ENCODE assay signal across 15 cellular contexts in the genomic region with DNA sequence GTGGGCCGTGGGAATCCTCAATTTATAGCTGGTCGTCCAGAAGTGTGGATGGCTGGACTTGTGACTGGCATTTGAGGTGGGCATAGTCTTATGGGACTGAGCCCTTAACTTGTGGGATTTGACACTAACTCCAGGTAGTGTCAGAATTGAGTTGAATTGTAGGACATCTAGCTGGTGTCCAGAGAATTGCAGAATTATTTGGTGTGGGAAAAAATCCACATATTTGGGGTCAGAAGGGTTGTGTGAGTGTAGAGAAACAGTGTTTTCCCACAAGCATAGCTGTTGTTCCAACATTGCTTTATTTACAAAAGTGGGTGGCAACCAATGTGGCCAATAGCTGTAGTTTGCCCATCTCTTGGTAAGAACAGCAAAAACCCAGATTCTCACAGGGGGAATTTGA.
DNase-seq lines count a peak whose midpoint lies in the region; ATAC-seq and TF ChIP-seq lines count a peak whose summit lies in the region.
"Had no signal": no experiment of that assay in that cellular context is flagged by ENCODE, and none has a peak within 500 bp of the region (broad histone marks: within the 10 kb centered on the region; RNA-seq: fewer than 3 reads in every experiment).

No MANE protein-coding gene starts in this region.

- peaks cover 5% of the 10 kb centered on the region for H3K4me1 ChIP-seq in hepatocyte (ENCODE audit: insufficient read depth)
- no peaks in the 10 kb centered on the region for H3K4me1 ChIP-seq in esophagus muscularis mucosa
- H3K4me1 ChIP-seq: breast epithelium had no signal

- peak; percentile 33 for TF ChIP-seq CTCF in astrocyte of the cerebellum (IDR thresholded peaks at IDR 0.05; ENCODE audit: low read depth, low read length, missing control alignments)
- no peak for TF ChIP-seq CTCF in hepatocyte (IDR thresholded peaks at IDR 0.05; ENCODE audit: poor library complexity)
- TF ChIP-seq CTCF in esophagus muscularis mucosa (IDR thresholded peaks at IDR 0.05), result no peak
- no peak for TF ChIP-seq CTCF in lower leg skin (IDR thresholded peaks at IDR 0.05)

- WGBS in hepatocyte (ENCODE audit: low lambda C conversion rate, missing lambda C conversion rate), result 67% methylated on average over 2 of the region's 2 CpGs
- 84% methylated on average over 2 of the region's 2 CpGs for WGBS in esophagus muscularis mucosa
- 63 to 75% methylated on average over 2 of the region's 2 CpGs for WGBS in lower leg skin, 2 donors

- no peaks in the 10 kb centered on the region for H3K9me3 ChIP-seq in hepatocyte (ENCODE audit: low read depth)
- H3K9me3 ChIP-seq in esophagus muscularis mucosa, result no peaks in the 10 kb centered on the region
- H3K9me3 ChIP-seq: breast epithelium had no signal

- H3K27ac ChIP-seq in hepatocyte (peak overlapping the region; percentile 50), esophagus muscularis mucosa (replicated peaks in 1 of 4) (no peak overlapping the region)
- H3K27ac ChIP-seq: breast epithelium, C4-2B had no signal

- H3K36me3 ChIP-seq in hepatocyte (replicated peaks; ENCODE audit: insufficient read depth, low read depth) (no peaks in the 10 kb centered on the region), esophagus muscularis mucosa (no peaks in the 10 kb centered on the region)
- H3K36me3 ChIP-seq: breast epithelium had no signal

- H4K20me1 ChIP-seq in hepatocyte (ENCODE audit: insufficient read depth, poor library complexity, severe bottlenecking), result no peaks in the 10 kb centered on the region

- TF ChIP-seq POLR2A in esophagus muscularis mucosa (IDR thresholded peaks at IDR 0.05; ENCODE audit: low read depth) (no peak), lower leg skin (IDR thresholded peaks at IDR 0.05) (no peak)

- H3K4me2 ChIP-seq in hepatocyte, result no peak overlapping the region

- H3K27me3 ChIP-seq in hepatocyte (no peaks in the 10 kb centered on the region), esophagus muscularis mucosa (no peaks in the 10 kb centered on the region)

- in situ Hi-C loops in astrocyte of the cerebellum (cut with HindIII; ENCODE audit: low sequenced_read_pairs), result no loop called here

- DNase-seq in AG20443 (ENCODE audit: low spot score), result peak; percentile 9
- peak; percentile 60 for DNase-seq in HT1080 (ENCODE audit: low read depth)
- DNase-seq in astrocyte of the cerebellum (ENCODE audit: low read depth), result no peak
- DNase-seq in hepatocyte (ENCODE audit: low spot score), result no peak
- no peak for DNase-seq in esophagus muscularis mucosa (ENCODE audit: extremely low spot score)
- DNase-seq in activated T-cell treated with anti-CD3 and anti-CD28 coated beads for 4 hours, result no peak
- no peak for DNase-seq in lower leg skin (ENCODE audit: low spot score in 2 of 2)
- DNase-seq: activated CD8-positive, alpha-beta memory T cell treated with anti-CD3 and anti-CD28 coated beads for 24 hours; activated gamma-delta T cell; effector memory CD8-positive, alpha-beta T cell; naive thymus-derived CD4-positive, alpha-beta T cell; NCI-H2227 treated with DMSO at 0.1 percent for 48 hours had no signal

- ATAC-seq in HG03045 (IDR thresholded peaks at IDR 0.05; ENCODE audit: unreplicated experiment), result no peak
- ATAC-seq: effector memory CD8-positive, alpha-beta T cell; naive thymus-derived CD4-positive, alpha-beta T cell had no signal

- H3K4me3 ChIP-seq in astrocyte of the cerebellum (ENCODE audit: low read depth, low read length) (no peak overlapping the region), hepatocyte (no peak overlapping the region), esophagus muscularis mucosa (no peak overlapping the region), lower leg skin (ENCODE audit: low read depth, poor library complexity, severe bottlenecking) (no peak overlapping the region)
- H3K4me3 ChIP-seq: breast epithelium had no signal

- TF ChIP-seq EP300 in esophagus muscularis mucosa (IDR thresholded peaks at IDR 0.05), result no peak

- H2AFZ ChIP-seq in hepatocyte, result no peak overlapping the region

- no peaks in the 10 kb centered on the region for H3K9me2 ChIP-seq in hepatocyte (replicated peaks; ENCODE audit: insufficient read depth)

- no peaks in the 10 kb centered on the region for H3K79me2 ChIP-seq in hepatocyte

- intact Hi-C loops in esophagus muscularis mucosa (cut with DNase I) (no loop called here), lower leg skin (cut with DNase I; ENCODE audit: low total_unique reads) (no loop called here)

Comparison
In these comparisons a context has a peak if more than half of its experiments do, and no peak if none do; other contexts are left out.
1. DNase-seq: peak in AG20443 (single experiment) and HT1080 (single experiment); none in astrocyte of the cerebellum (single experiment), hepatocyte (single experiment), esophagus muscularis mucosa (single experiment), activated T-cell treated with anti-CD3 and anti-CD28 coated beads for 4 hours (single experiment) and lower leg skin (0 of 2).